In the genomic region with DNA sequence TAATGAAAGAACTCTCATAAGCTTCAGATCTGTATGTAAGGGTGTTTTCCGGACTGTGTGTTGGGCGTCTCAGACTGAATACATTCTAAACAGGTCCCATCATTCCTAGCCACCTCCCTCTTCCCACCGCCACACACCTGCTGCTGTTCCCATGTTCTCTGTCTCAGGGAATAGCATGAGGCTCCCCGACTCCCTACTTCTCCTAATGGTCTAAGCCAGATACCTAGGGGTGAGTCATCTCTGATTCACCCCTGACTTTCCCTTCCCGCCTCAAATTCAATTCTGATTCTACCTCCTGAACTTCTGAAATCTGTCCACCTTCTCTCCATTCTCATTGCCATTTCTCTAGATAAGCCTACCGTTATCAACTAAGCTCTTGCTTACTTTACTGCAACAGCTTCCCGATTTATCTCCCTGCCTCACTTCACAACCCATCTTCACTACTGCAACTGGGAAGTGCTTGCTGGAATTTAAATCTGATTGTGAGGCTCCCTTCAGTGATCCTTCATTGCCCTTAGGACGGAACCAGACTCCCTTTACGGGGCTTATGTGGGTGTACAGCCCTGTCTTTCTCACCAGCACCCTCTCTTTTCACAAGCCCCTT, we compare ENCODE assay signal across 10 cellular contexts. TPM values are rescaled to one million over a fixed set of nuclear protein-coding genes. Genes with fewer than 3 reads are reported as not detected.
DNase-seq lines count a peak whose midpoint lies in the region; ATAC-seq and TF ChIP-seq lines count a peak whose summit lies in the region.
"Had no signal": no experiment of that assay in that cellular context is flagged by ENCODE, and none has a peak within 500 bp of the region (broad histone marks: within the 10 kb centered on the region; RNA-seq: fewer than 3 reads in every experiment).

No MANE protein-coding gene starts in this region.

- no peak overlapping the region for H3K4ac ChIP-seq in IMR-90 (ENCODE audit: low read depth, low read length)

- no peak for ATAC-seq in IMR-90 (ENCODE audit: low read depth)
- ATAC-seq in activated naive CD8-positive, alpha-beta T cell treated with anti-CD3 and anti-CD28 coated beads, Interleukin-2, amount 50 U/mL, for 24 hours: no peak
- no peak for ATAC-seq in naive B cell (ENCODE audit: low read depth in 2 of 2)
- ATAC-seq in GM21360 (IDR thresholded peaks at IDR 0.05; ENCODE audit: unreplicated experiment): no peak
- no peak for ATAC-seq in GM21737 (IDR thresholded peaks at IDR 0.05; ENCODE audit: unreplicated experiment)
- ATAC-seq: lower lobe of right lung had no signal

- H3K4me1 Mint-ChIP-seq in activated naive CD8-positive, alpha-beta T cell treated with anti-CD3 and anti-CD28 coated beads, Interleukin-2, amount 50 U/mL, for 24 hours: peaks cover 34% of the 10 kb centered on the region
- H3K4me1 Mint-ChIP-seq in naive B cell: peaks cover 20 to 24% (median 22%) of the 10 kb centered on the region in 3 donors

- 83% methylated on average over 5 of the region's 9 CpGs; no CpG with 5 or more reads in 1 of the 2 experiments for WGBS in IMR-90 (ENCODE audit: extremely low coverage in 2 of 2, insufficient read length in 1 of 2), 2 experiments

- DNase-seq in IMR-90 (peak; percentile 45), naive B cell (no peak), hippocampal formation (lab: John Stamatoyannopoulos, UW) (no peak), vagina (ENCODE audit: extremely low spot score in 2 of 2) (no peak)
- DNase-seq in activated naive CD8-positive, alpha-beta T cell treated with anti-CD3 and anti-CD28 coated beads, Interleukin-2, amount 50 U/mL, for 24 hours: no peak
- DNase-seq: lower lobe of right lung, SJCRH30 had no signal

- H3K56ac ChIP-seq in IMR-90 (ENCODE audit: extremely low read depth, insufficient read depth, low read length): no peak overlapping the region

- H3K14ac ChIP-seq in IMR-90 (replicated peaks; ENCODE audit: low read depth, low read length): no peak overlapping the region

- H3K36me3 ChIP-seq in DOHH2 (ENCODE audit: control insufficient read depth, low read length) (no peaks in the 10 kb centered on the region), IMR-90 (ENCODE audit: control insufficient read depth, insufficient read depth, low read length) (no peaks in the 10 kb centered on the region), vagina (peaks cover 0 to 13% of the 10 kb centered on the region in 2 donors)
- H3K36me3 ChIP-seq: SJCRH30 had no signal

- peaks cover 11% of the 10 kb centered on the region; the same call in 1 of the 2 replicates for H3K9me1 ChIP-seq in IMR-90 (ENCODE audit: insufficient read depth, low read length)

- CTCF ChIA-PET in IMR-90 (lab: Yijun Ruan, JAX): interaction anchor here (0.6 kb wide), 1 partner anchor 60 kb away, joined by 4 read pairs; no protein-coding TSS in a partner anchor

- no peak overlapping the region for H2AFZ ChIP-seq in IMR-90 (replicated peaks; ENCODE audit: low read length, poor library complexity)

- H3K27me3 ChIP-seq in DOHH2 (ENCODE audit: control insufficient read depth, low read length) (0 out of 2 replicates have a peak, but pooled peaks cover 2% of the 10 kb centered on the region), IMR-90 (ENCODE audit: control insufficient read depth, insufficient read depth, low read length) (no peaks in the 10 kb centered on the region), vagina (no peaks in the 10 kb centered on the region)
- H3K27me3 ChIP-seq: SJCRH30 had no signal

- H3K4me3 Mint-ChIP-seq in activated naive CD8-positive, alpha-beta T cell treated with anti-CD3 and anti-CD28 coated beads, Interleukin-2, amount 50 U/mL, for 24 hours: peak overlapping the region; percentile 31
- H3K4me3 Mint-ChIP-seq in naive B cell: peak overlapping the region in 6 of 8 donors; percentile 40 to 92 (median 67)

- peaks cover 2% of the 10 kb centered on the region; the same call in 1 of the 2 replicates for H3K79me2 ChIP-seq in DOHH2 (ENCODE audit: control insufficient read depth, low read length)

- no peaks in the 10 kb centered on the region for H3K27me3 Mint-ChIP-seq in activated naive CD8-positive, alpha-beta T cell treated with anti-CD3 and anti-CD28 coated beads, Interleukin-2, amount 50 U/mL, for 24 hours
- H3K27me3 Mint-ChIP-seq in naive B cell: no peaks in the 10 kb centered on the region

- intact Hi-C loops in IMR-90 (cut with micrococcal nuclease) (no loop called here), vagina (cut with DNase I) (no loop called here)

- no peak overlapping the region for H2BK20ac ChIP-seq in IMR-90 (ENCODE audit: low read depth, low read length)

- H3K4me3 ChIP-seq in DOHH2 (ENCODE audit: low read length): 0 out of 2 replicates have a peak overlapping the region, but pooled peaks have one; percentile 75
- no peak overlapping the region for H3K4me3 ChIP-seq in IMR-90 (ENCODE audit: insufficient read depth, low read depth, low read length)
- H3K4me3 ChIP-seq in vagina: no peak overlapping the region
- H3K4me3 ChIP-seq: lower lobe of right lung, SJCRH30 had no signal

- H2BK5ac ChIP-seq in IMR-90 (ENCODE audit: low read depth, low read length, poor library complexity, severe bottlenecking): no peak overlapping the region

- dilution Hi-C loops in IMR-90 (cut with HindIII; ENCODE audit: low sequenced_read_pairs, unreplicated experiment): loop anchor here (25.0 kb wide), 1 partner anchor 260 kb away; a partner anchor contains a TSS

- TF ChIP-seq POLR2A in IMR-90 (IDR thresholded peaks at IDR 0.05; ENCODE audit: low read depth, low read length): no peak
- no peak for TF ChIP-seq POLR2A in vagina (IDR thresholded peaks at IDR 0.05)

- no peak overlapping the region for H2AK5ac ChIP-seq in IMR-90 (ENCODE audit: low read depth, low read length)

- no peak overlapping the region for H2AK9ac ChIP-seq in IMR-90 (replicated peaks; ENCODE audit: low read depth, low read length, poor library complexity)

- no peak overlapping the region for H2BK15ac ChIP-seq in IMR-90 (ENCODE audit: low read depth, low read length)

- peaks cover 5% of the 10 kb centered on the region; the same call in 1 of the 2 replicates for H3F3A ChIP-seq in DOHH2 (ENCODE audit: control insufficient read depth, insufficient read depth)

- in situ Hi-C loops in IMR-90 (cut with MboI; ENCODE audit: low sequenced_read_pairs): no loop called here

- no TSS peak for BruUV-seq in IMR-90 (replicated peaks; lab: Mats Ljungman, UMichigan)

- TF ChIP-seq CTCF in DOHH2 (IDR thresholded peaks at IDR 0.05; ENCODE audit: low read depth, low read length, poor library complexity, severe bottlenecking) (no peak), IMR-90 (conservative IDR thresholded peaks at IDR 0.05; ENCODE audit: low read depth, low read length) (no peak), vagina (IDR thresholded peaks at IDR 0.05) (no peak)

- H4K8ac ChIP-seq in IMR-90 (ENCODE audit: low read depth in 2 of 2, low read length in 2 of 2): no peak overlapping the region

- H2BK120ac ChIP-seq in IMR-90 (ENCODE audit: low read depth, low read length): no peak overlapping the region

- no peak overlapping the region for H3K27ac Mint-ChIP-seq in activated naive CD8-positive, alpha-beta T cell treated with anti-CD3 and anti-CD28 coated beads, Interleukin-2, amount 50 U/mL, for 24 hours
- peak overlapping the region in 1 of 6 donors; percentile 45 for H3K27ac Mint-ChIP-seq in naive B cell

- no peak for TF ChIP-seq RAD21 in IMR-90 (IDR thresholded peaks at IDR 0.05; ENCODE audit: low read length)

- no peak overlapping the region for H3K9ac ChIP-seq in IMR-90 (ENCODE audit: low read depth, low read length)

- H4K5ac ChIP-seq in IMR-90 (ENCODE audit: low read depth, low read length): no peak overlapping the region

- peaks cover 13 to 18% of the 10 kb centered on the region in 2 experiments; a peak in 3 of 4 replicates for H3K79me1 ChIP-seq in IMR-90 (ENCODE audit: low read depth in 1 of 2, low read length in 2 of 2)

- no peaks in the 10 kb centered on the region for H3K9me2 ChIP-seq in DOHH2 (replicated peaks; ENCODE audit: control insufficient read depth, low read length)

- H3K4me1 ChIP-seq in DOHH2 (ENCODE audit: control insufficient read depth, low read length) (peaks cover 26% of the 10 kb centered on the region), IMR-90 (ENCODE audit: control insufficient read depth, insufficient read depth, low read length) (peaks cover 8% of the 10 kb centered on the region), vagina (peaks cover 25% of the 10 kb centered on the region)

- H3K4me2 ChIP-seq in DOHH2 (ENCODE audit: low read length): peak overlapping the region; percentile 88; the same call in 1 of the 2 replicates
- H3K4me2 ChIP-seq in IMR-90 (ENCODE audit: low read depth, low read length): no peak overlapping the region

- H4K91ac ChIP-seq in IMR-90 (ENCODE audit: insufficient read depth, low read depth, low read length): no peak overlapping the region

- H4K20me1 ChIP-seq in DOHH2 (ENCODE audit: control insufficient read depth, insufficient read depth, low read depth, low read length): no peaks in the 10 kb centered on the region
- no peaks in the 10 kb centered on the region for H4K20me1 ChIP-seq in IMR-90 (ENCODE audit: insufficient read depth, low read length)

- POLR2A ChIA-PET in IMR-90 (lab: Charles Lee; ENCODE audit: unreplicated experiment): interaction anchor here (0.7 kb wide), 1 partner anchor 96 kb away, joined by 3 read pairs; no protein-coding TSS in a partner anchor

- H3K27ac ChIP-seq in DOHH2 (ENCODE audit: low read depth, low read length) (no peak overlapping the region), IMR-90 (ENCODE audit: insufficient read depth, low read length) (no peak overlapping the region), vagina (no peak overlapping the region)
- H3K27ac ChIP-seq: lower lobe of right lung, SJCRH30 had no signal

- H3K9me3 ChIP-seq in DOHH2 (ENCODE audit: control insufficient read depth, insufficient read depth, low read length): no peaks in the 10 kb centered on the region
- no peaks in the 10 kb centered on the region for H3K9me3 ChIP-seq in IMR-90 (ENCODE audit: control insufficient read depth, insufficient read depth, low read length)
- H3K9me3 ChIP-seq in vagina: no peaks in the 10 kb centered on the region
- H3K9me3 ChIP-seq: lower lobe of right lung, SJCRH30 had no signal

- H3K36me3 Mint-ChIP-seq in activated naive CD8-positive, alpha-beta T cell treated with anti-CD3 and anti-CD28 coated beads, Interleukin-2, amount 50 U/mL, for 24 hours (ENCODE audit: low read depth): peaks cover 7% of the 10 kb centered on the region
- H3K36me3 Mint-ChIP-seq in naive B cell: peaks cover 6 to 16% of the 10 kb centered on the region in 2 donors

- no peak overlapping the region for H3K23ac ChIP-seq in IMR-90 (ENCODE audit: low read depth, low read length)

- H3K18ac ChIP-seq in IMR-90 (ENCODE audit: low read depth, low read length): no peak overlapping the region

- no peaks in the 10 kb centered on the region for H3K9me3 Mint-ChIP-seq in activated naive CD8-positive, alpha-beta T cell treated with anti-CD3 and anti-CD28 coated beads, Interleukin-2, amount 50 U/mL, for 24 hours
- no peaks in the 10 kb centered on the region for H3K9me3 Mint-ChIP-seq in naive B cell

RNA-seq across cellular contexts. Expression of a gene that starts 1.6 kb away (rescaled TPM):
- total RNA-seq in IMR-90 (2012; rRNA removed) (18.5 and 58.3 TPM in 2 replicates), vagina (16.9 TPM)
- polyA plus RNA-seq in IMR-90 (2012; rRNA removed) (20.9 and 25.1 TPM in 2 replicates), naive B cell (ENCODE audit: low read depth in 6 of 6) (10 to 100 TPM in 5 of 6 donors, 1 to 10 TPM in 1; 9.7 to 22.3 (median 15.5) TPM)
- polyA plus RNA-seq in IMR-90 (2012; cell fraction: cytosol; rRNA removed): 14.7 and 19.9 TPM in 2 replicates
- polyA plus RNA-seq in IMR-90 (2012; cell fraction: nucleus; rRNA removed; ENCODE audit: low replicate concordance): 4.0 and 13.8 TPM in 2 replicates
